11 cellular contexts compared by ENCODE assay signal in the genomic region with DNA sequence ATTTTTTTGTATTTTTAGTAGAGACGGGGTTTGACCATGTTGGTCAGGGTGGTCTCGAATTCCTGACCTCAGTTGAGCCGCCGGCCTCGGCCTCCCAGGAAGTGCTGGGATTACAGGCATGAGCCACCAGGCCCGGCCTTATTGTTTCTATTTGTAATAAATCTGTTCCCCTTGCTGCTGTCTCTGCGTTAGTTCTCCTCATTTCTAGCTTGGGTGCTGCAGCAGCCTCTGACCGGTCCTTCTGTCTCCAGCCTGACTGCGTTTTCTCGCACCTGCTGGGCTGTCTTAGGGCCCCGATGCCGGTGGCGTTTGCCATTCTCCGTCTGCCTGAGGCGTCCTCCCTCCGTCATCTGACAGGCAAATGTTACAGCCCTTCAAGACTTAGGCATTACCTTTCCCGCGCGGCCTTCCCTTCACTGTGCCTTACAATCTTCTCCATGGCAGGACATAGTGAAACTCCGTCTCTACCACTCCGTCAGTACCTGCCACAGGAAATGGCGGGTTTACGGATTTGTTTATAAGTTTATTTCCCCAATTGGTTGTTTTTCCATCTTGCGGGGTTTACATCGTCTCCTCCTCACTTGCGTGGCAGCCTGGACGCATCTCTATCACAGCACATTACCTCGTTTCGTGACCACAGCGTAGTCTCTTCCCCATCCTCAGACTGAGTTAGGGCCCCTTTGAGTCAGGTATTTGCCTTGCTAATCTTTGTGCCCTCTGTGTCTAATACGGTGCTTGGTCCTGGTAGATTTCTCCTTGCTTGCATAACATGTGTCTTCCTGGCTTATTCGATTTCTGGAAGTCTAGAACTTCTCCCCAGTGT. TPM values are rescaled to one million over a fixed set of nuclear protein-coding genes. Genes with fewer than 3 reads are reported as not detected.
A peak's percentile ranks its signal among the peaks of the same experiment; 100 is the strongest.
DNase-seq lines count a peak whose midpoint lies in the region; ATAC-seq and TF ChIP-seq lines count a peak whose summit lies in the region.
"Had no signal": no experiment of that assay in that cellular context is flagged by ENCODE, and none has a peak within 500 bp of the region (broad histone marks: within the 10 kb centered on the region; RNA-seq: fewer than 3 reads in every experiment).

No MANE protein-coding gene starts in this region.

- peak overlapping the region; percentile 97 for H3K4me3 Mint-ChIP-seq in activated naive CD8-positive, alpha-beta T cell treated with anti-CD3 and anti-CD28 coated beads, Interleukin-2, amount 50 U/mL, for 24 hours

- intact Hi-C loops in heart right ventricle (cut with DNase I) (loop anchor here in 9 of 10 donors (1.0 to 10.0 kb wide), 8 partner anchors 183 to 417 kb away; a partner anchor contains a TSS), vagina (cut with DNase I) (no loop called here), uterus (cut with DNase I; ENCODE audit: low total_unique reads) (no loop called here)

- H3K36me3 ChIP-seq in heart right ventricle (no peaks in the 10 kb centered on the region), right atrium auricular region (no peaks in the 10 kb centered on the region), vagina (no peaks in the 10 kb centered on the region), uterus (no peaks in the 10 kb centered on the region)
- H3K36me3 ChIP-seq: stomach had no signal

- H3K27me3 ChIP-seq in heart right ventricle (no peaks in the 10 kb centered on the region), right atrium auricular region (no peaks in the 10 kb centered on the region), vagina (no peaks in the 10 kb centered on the region), uterus (no peaks in the 10 kb centered on the region)

- no peak for TF ChIP-seq CTCF in heart right ventricle (IDR thresholded peaks at IDR 0.05)
- TF ChIP-seq CTCF in right atrium auricular region (IDR thresholded peaks at IDR 0.05) = no peak
- no peak for TF ChIP-seq CTCF in vagina (IDR thresholded peaks at IDR 0.05)
- no peak for TF ChIP-seq CTCF in uterus (IDR thresholded peaks at IDR 0.05)

- no peaks in the 10 kb centered on the region for H3K27me3 Mint-ChIP-seq in activated naive CD8-positive, alpha-beta T cell treated with anti-CD3 and anti-CD28 coated beads, Interleukin-2, amount 50 U/mL, for 24 hours

- peak overlapping the region; percentile 97 for H3K27ac Mint-ChIP-seq in activated naive CD8-positive, alpha-beta T cell treated with anti-CD3 and anti-CD28 coated beads, Interleukin-2, amount 50 U/mL, for 24 hours

- H3K27ac ChIP-seq in heart right ventricle = peak overlapping the region in 6 of 10 donors; percentile 23 to 95 (median 92)
- H3K27ac ChIP-seq in right atrium auricular region = no peak overlapping the region
- H3K27ac ChIP-seq in vagina = peak overlapping the region; percentile 39
- H3K27ac ChIP-seq in uterus = peak overlapping the region in 1 of 2 donors; percentile 72

- H3K9me3 Mint-ChIP-seq in activated naive CD8-positive, alpha-beta T cell treated with anti-CD3 and anti-CD28 coated beads, Interleukin-2, amount 50 U/mL, for 24 hours = no peaks in the 10 kb centered on the region

- no peak overlapping the region for H3K4me3 ChIP-seq in heart right ventricle
- H3K4me3 ChIP-seq in right atrium auricular region = no peak overlapping the region
- no peak overlapping the region for H3K4me3 ChIP-seq in vagina
- no peak overlapping the region for H3K4me3 ChIP-seq in uterus
- H3K4me3 ChIP-seq: stomach had no signal

- peaks cover 4% of the 10 kb centered on the region for H3K36me3 Mint-ChIP-seq in activated naive CD8-positive, alpha-beta T cell treated with anti-CD3 and anti-CD28 coated beads, Interleukin-2, amount 50 U/mL, for 24 hours (ENCODE audit: low read depth)

- WGBS in heart right ventricle, 2 donors = 79 to 80% methylated on average over 32 of the region's 32 CpGs

- no peak for DNase-seq in heart right ventricle
- DNase-seq in right atrium auricular region (ENCODE audit: low spot score) = no peak
- no peak for DNase-seq in activated naive CD8-positive, alpha-beta T cell treated with anti-CD3 and anti-CD28 coated beads, Interleukin-2, amount 50 U/mL, for 24 hours
- DNase-seq in vagina (ENCODE audit: extremely low spot score in 2 of 2) = no peak
- DNase-seq in uterus = no peak
- no peak for DNase-seq in RKO (ENCODE audit: low spot score)

- ATAC-seq in heart right ventricle (no peak), HG03342 (IDR thresholded peaks at IDR 0.05; ENCODE audit: unreplicated experiment) (peak; percentile 4), GM18909 (IDR thresholded peaks at IDR 0.05; ENCODE audit: poor library complexity, unreplicated experiment) (no peak)
- no peak for ATAC-seq in activated naive CD8-positive, alpha-beta T cell treated with anti-CD3 and anti-CD28 coated beads, Interleukin-2, amount 50 U/mL, for 24 hours

- peaks cover 49% of the 10 kb centered on the region for H3K4me1 Mint-ChIP-seq in activated naive CD8-positive, alpha-beta T cell treated with anti-CD3 and anti-CD28 coated beads, Interleukin-2, amount 50 U/mL, for 24 hours

- H3K9me3 ChIP-seq in heart right ventricle (no peaks in the 10 kb centered on the region), right atrium auricular region (no peaks in the 10 kb centered on the region), vagina (no peaks in the 10 kb centered on the region), uterus (no peaks in the 10 kb centered on the region)
- H3K9me3 ChIP-seq: stomach had no signal

- no peak for TF ChIP-seq POLR2A in vagina (IDR thresholded peaks at IDR 0.05)
- no peak for TF ChIP-seq POLR2A in uterus (IDR thresholded peaks at IDR 0.05)

- peaks cover 0 to 51% (median 28%) of the 10 kb centered on the region in 9 donors for H3K4me1 ChIP-seq in heart right ventricle
- H3K4me1 ChIP-seq in right atrium auricular region = peaks cover 0 to 25% of the 10 kb centered on the region in 2 donors
- peaks cover 17% of the 10 kb centered on the region for H3K4me1 ChIP-seq in vagina
- no peaks in the 10 kb centered on the region for H3K4me1 ChIP-seq in uterus

RNA-seq across cellular contexts. Expression of a gene that starts 2.3 kb away (rescaled TPM):
- 10 to 100 TPM; 13.4 to 39.4 (median 16.2) TPM for total RNA-seq in heart right ventricle
- 10 to 100 TPM; 19.2 to 19.5 TPM for polyA plus RNA-seq in heart right ventricle
- 1 to 10 TPM; 6.6 to 9.6 TPM for total RNA-seq in right atrium auricular region
- total RNA-seq in vagina = 9.6 TPM
- total RNA-seq in uterus = 10 to 100 TPM; 16.7 to 47.7 (median 25.6) TPM
- total RNA-seq: epithelial cell of proximal tubule had no signal
- polyA plus RNA-seq: BJ had no signal

Comparison
In these comparisons a context has a peak if more than half of its experiments do, and no peak if none do; other contexts are left out.
1. H3K27ac ChIP-seq: peak in heart right ventricle (6 of 10) and vagina (single experiment); none in right atrium auricular region (0 of 2).
2. intact Hi-C loops: an anchor here in heart right ventricle (1.0 to 10.0 kb wide); none called in vagina and uterus.